21 cellular contexts compared by ENCODE assay signal in genomic region chr6:123332070-123332469, GRCh38.
DNase-seq lines count a peak whose midpoint lies in the region; ATAC-seq, FAIRE-seq and TF ChIP-seq lines count a peak whose summit lies in the region.
"Had no signal": no experiment of that assay in that cellular context is flagged by ENCODE, and none has a peak within 500 bp of the region (broad histone marks: within the 10 kb centered on the region; RNA-seq: fewer than 3 reads in every experiment).

No MANE protein-coding gene starts in this region.

- TF ChIP-seq RAD21 in HepG2 (CRISPR knock-in tag; IDR thresholded peaks at IDR 0.05) = no peak

- H3K27me3 ChIP-seq in HepG2 (ENCODE audit: control insufficient read depth in 1 of 2, insufficient read depth in 2 of 2, low read length in 2 of 2) (no peaks in the 10 kb centered on the region), right lobe of liver (no peaks in the 10 kb centered on the region)
- H3K27me3 ChIP-seq: BE2C, BLaER1 had no signal

- intact Hi-C loops in HepG2 (cut with micrococcal nuclease; ENCODE audit: unreplicated experiment) (no loop called here), right lobe of liver (cut with DNase I) (no loop called here)

- no peak for TF ChIP-seq CTCF in HepG2 (CRISPR knock-in tag; IDR thresholded peaks at IDR 0.05)
- no peak for TF ChIP-seq CTCF in right lobe of liver (IDR thresholded peaks at IDR 0.05)

- no peak for ATAC-seq in HepG2
- ATAC-seq in right lobe of liver = no peak

- H3K27ac ChIP-seq in HepG2 (ENCODE audit: extremely low read length, insufficient read depth, low read length) (no peak overlapping the region), right lobe of liver (no peak overlapping the region), SK-N-MC (peak overlapping the region; percentile 97)
- H3K27ac ChIP-seq: 22Rv1, BLaER1 had no signal

- H4K20me1 ChIP-seq in HepG2 (ENCODE audit: insufficient read depth, low read length) = no peaks in the 10 kb centered on the region
- H4K20me1 ChIP-seq: BLaER1 had no signal

- POLR2A ChIA-PET in HepG2 (lab: Yijun Ruan, JAX) = no interaction called here

- H3K9me3 ChIP-seq in HepG2 (ENCODE audit: low read length) (no peaks in the 10 kb centered on the region), right lobe of liver (no peaks in the 10 kb centered on the region), SK-N-MC (ENCODE audit: low read depth, low read length) (no peaks in the 10 kb centered on the region)
- H3K9me3 ChIP-seq: BE2C, BLaER1, Caco-2 had no signal

- H3K36me3 ChIP-seq in HepG2 (replicated peaks in 1 of 2; ENCODE audit: control insufficient read depth in 1 of 2, insufficient read depth in 2 of 2, low read length in 2 of 2) (no peaks in the 10 kb centered on the region), right lobe of liver (no peaks in the 10 kb centered on the region), SK-N-MC (ENCODE audit: insufficient read depth, low read length) (no peaks in the 10 kb centered on the region)
- H3K36me3 ChIP-seq: BE2C, BLaER1 had no signal

- DNase-seq in HepG2 (ENCODE audit: low spot score) (no peak), right lobe of liver (no peak), SK-N-MC (ENCODE audit: low read depth, low spot score) (no peak), COLO829 (ENCODE audit: low spot score) (no peak), GM12891 (ENCODE audit: insufficient read length, low spot score) (no peak)
- DNase-seq: ACHN; BE2C; C1 segment of cervical spinal cord; Caco-2; Calu3; CD4-positive, alpha-beta memory T cell; CD4-positive, CD25-positive, alpha-beta regulatory T cell; CD8-positive, alpha-beta memory T cell; DMS79 treated with DMSO at 0.1 percent for 48 hours; GF-D8 had no signal

- CTCF ChIA-PET in HepG2 (lab: Yijun Ruan, JAX; ENCODE audit: low intra/inter-chr PET ratio, low total read pairs) = no interaction called here

- in situ Hi-C loops in HepG2 (cut with HindIII; ENCODE audit: extremely low pct_ligation_motif_present, low pct_unique_long_range_greater_than_20kb) = no loop called here

- no peaks in the 10 kb centered on the region for H3K4me1 ChIP-seq in HepG2 (ENCODE audit: insufficient read depth, low read length)
- H3K4me1 ChIP-seq in right lobe of liver = no peaks in the 10 kb centered on the region
- H3K4me1 ChIP-seq: BE2C, BLaER1, Caco-2 had no signal

- H3K4me2 ChIP-seq in HepG2 (ENCODE audit: low read depth, low read length) = no peak overlapping the region
- H3K4me2 ChIP-seq: BLaER1 had no signal

- H3K9ac ChIP-seq in HepG2 (ENCODE audit: insufficient read depth, low read depth, low read length) (no peak overlapping the region), SK-N-MC (ENCODE audit: insufficient read length) (no peak overlapping the region)
- H3K9ac ChIP-seq: BLaER1 had no signal

- no peak overlapping the region for H3K4me3 ChIP-seq in HepG2 (replicated peaks in 1 of 3; ENCODE audit: insufficient read depth in 1 of 3, low read depth in 2 of 3, low read length in 3 of 3)
- H3K4me3 ChIP-seq in right lobe of liver = no peak overlapping the region
- no peak overlapping the region for H3K4me3 ChIP-seq in SK-N-MC
- H3K4me3 ChIP-seq: BLaER1 had no signal

- no peak overlapping the region for H2AFZ ChIP-seq in HepG2 (ENCODE audit: low read length)

- TF ChIP-seq POLR2A in HepG2 (IDR thresholded peaks at IDR 0.05; ENCODE audit: insufficient read depth in 1 of 2, low read depth in 2 of 2, low read length in 2 of 2) (no peak), right lobe of liver (IDR thresholded peaks at IDR 0.05) (no peak), GM12891 (IDR thresholded peaks at IDR 0.05; ENCODE audit: low read depth, low read length) (no peak)

- WGBS in HepG2 (ENCODE audit: low lambda C conversion rate) = 3% methylated on average over 2 of the region's 2 CpGs
- 79% methylated on average over 2 of the region's 2 CpGs for WGBS in right lobe of liver (ENCODE audit: insufficient coverage, low coverage, low lambda C conversion rate, missing lambda C conversion rate)

- FAIRE-seq in HepG2 (lab: Jason Lieb, UNC) = no peak
- FAIRE-seq in GM12891 (lab: Jason Lieb, UNC) = no peak
- FAIRE-seq: D721Med, G401.6, GM12892, GM19239 had no signal

- no TSS peak for BruUV-seq in HepG2 (replicated peaks; lab: Mats Ljungman, UMichigan)

- no peaks in the 10 kb centered on the region for H3K79me2 ChIP-seq in HepG2 (ENCODE audit: insufficient read depth, low read length)

- TF ChIP-seq EP300 in HepG2 (IDR thresholded peaks at IDR 0.05; ENCODE audit: low read depth in 2 of 2, low read length in 2 of 2) (no peak), HepG2 (CRISPR knock-in tag; IDR thresholded peaks at IDR 0.05; ENCODE audit: borderline replicate concordance) (no peak)

TF ChIP-seq in HepG2, 621 proteins besides CTCF, POLR2A, EP300 and RAD21:
- peak; percentile 70 to 72 for TF ChIP-seq MAFK (conservative IDR thresholded peaks at IDR 0.05 in 1 of 2, IDR thresholded peaks at IDR 0.05 in 1 of 2; ENCODE audit: low read length in 2 of 2)
- TF ChIP-seq ATF7 (IDR thresholded peaks at IDR 0.05) = no peak
- TF ChIP-seq ATF7 (CRISPR knock-in tag; IDR thresholded peaks at IDR 0.05) = no peak
- TF ChIP-seq MAFF (IDR thresholded peaks at IDR 0.05; ENCODE audit: low read depth, low read length) = peak; percentile 49
TF ChIP-seq in HepG2: peak in this region for 2.

TF ChIP-seq in GM12891, 5 proteins besides CTCF, POLR2A, EP300 and RAD21:
- TF ChIP-seq PAX5 (IDR thresholded peaks at IDR 0.05; ENCODE audit: insufficient read depth, low read length, severe bottlenecking) (no peak), POLR2AphosphoS5 (IDR thresholded peaks at IDR 0.05; ENCODE audit: low read depth, low read length) (no peak), SPI1 (IDR thresholded peaks at IDR 0.05; ENCODE audit: low read depth, low read length) (no peak), POU2F2 (IDR thresholded peaks at IDR 0.05; ENCODE audit: low read depth, low read length) (no peak), TAF1 (IDR thresholded peaks at IDR 0.05; ENCODE audit: low read depth, low read length) (no peak)
